Comparison of ENCODE assay signal across 8 cellular contexts in the genomic region with DNA sequence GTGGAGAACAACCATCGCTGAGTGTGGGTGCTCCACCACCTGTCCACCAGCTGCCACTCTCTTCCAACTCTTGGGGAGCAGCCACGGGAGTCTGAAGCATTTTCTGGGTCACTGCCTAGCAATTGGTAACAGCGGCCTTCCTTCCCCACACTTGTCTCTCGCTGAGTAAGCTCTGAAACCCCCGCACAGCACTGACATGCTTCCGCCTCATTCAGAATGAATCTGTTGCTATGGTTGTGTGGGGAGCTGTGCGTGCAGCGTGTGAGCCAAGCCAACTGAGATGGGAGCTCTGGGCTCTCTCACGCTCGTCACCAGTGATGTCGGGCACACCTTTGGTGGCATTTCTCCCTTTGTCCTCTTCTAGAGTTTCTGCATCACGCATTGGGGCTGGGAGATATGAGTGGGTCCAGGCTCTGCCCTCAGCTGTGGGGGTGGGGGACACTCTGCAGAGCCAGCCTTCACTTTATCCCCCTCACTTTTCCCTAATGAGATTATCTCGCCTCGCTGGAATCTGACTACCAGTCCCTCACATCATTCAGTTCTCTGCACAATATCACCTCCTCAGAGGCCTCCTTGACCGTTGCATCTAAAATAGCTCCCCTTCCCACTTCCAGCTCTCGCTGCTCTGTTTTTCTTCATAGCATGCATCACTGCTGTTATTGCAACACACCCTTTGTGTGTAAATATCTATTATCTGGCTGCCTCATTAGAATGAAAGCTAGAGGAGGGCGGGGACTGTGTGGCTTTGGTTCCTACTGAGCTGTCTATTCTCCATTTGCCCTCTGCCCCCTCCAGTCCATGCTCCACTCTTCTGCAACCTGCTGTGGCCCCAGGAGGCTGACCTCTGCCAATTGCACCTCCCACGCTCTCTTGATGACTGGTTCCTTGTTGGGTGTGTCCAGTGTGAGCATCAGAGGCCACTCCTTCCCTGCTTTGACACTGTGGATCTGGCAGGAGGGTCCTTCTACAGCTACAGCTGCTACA.
DNase-seq lines count a peak whose midpoint lies in the region; ATAC-seq and TF ChIP-seq lines count a peak whose summit lies in the region.

No MANE protein-coding gene starts in this region.

- TF ChIP-seq CTCF in SK-N-SH (IDR thresholded peaks at IDR 0.05) = no peak

- ATAC-seq in HG03280 (IDR thresholded peaks at IDR 0.05; ENCODE audit: unreplicated experiment) = peak; percentile 89

- no peak for TF ChIP-seq RAD21 in SK-N-SH (IDR thresholded peaks at IDR 0.05; ENCODE audit: low read length)

- intact Hi-C loops in activated naive CD4-positive, alpha-beta T cell treated with anti-CD3 and anti-CD28 coated beads for 36 hours (cut with micrococcal nuclease) = no loop called here

- H3K9me3 Mint-ChIP-seq in activated naive CD4-positive, alpha-beta T cell treated with anti-CD3 and anti-CD28 coated beads for 36 hours = peaks cover 2% of the 10 kb centered on the region

- H3K4me1 Mint-ChIP-seq in activated naive CD4-positive, alpha-beta T cell treated with anti-CD3 and anti-CD28 coated beads for 36 hours (ENCODE audit: low read depth) = no peaks in the 10 kb centered on the region

- H3K27ac ChIP-seq in SK-N-SH (ENCODE audit: low read depth in 2 of 2, low read length in 1 of 2) = peak overlapping the region in 1 of 2 experiments; percentile 16; a peak in 1 of 4 replicates

- no peak for TF ChIP-seq EP300 in SK-N-SH (IDR thresholded peaks at IDR 0.05; ENCODE audit: borderline replicate concordance in 1 of 2, low read depth in 1 of 2, low read length in 1 of 2)

- no peaks in the 10 kb centered on the region for H3K27me3 ChIP-seq in SK-N-SH (ENCODE audit: insufficient read depth)

- no peak overlapping the region for H3K27ac Mint-ChIP-seq in activated naive CD4-positive, alpha-beta T cell treated with anti-CD3 and anti-CD28 coated beads for 36 hours

- no peaks in the 10 kb centered on the region for H3K36me3 ChIP-seq in SK-N-SH (replicated peaks in 1 of 2; ENCODE audit: control insufficient read depth in 1 of 2, insufficient read depth in 2 of 2, low read length in 1 of 2)

- no peaks in the 10 kb centered on the region for H3K9me3 ChIP-seq in SK-N-SH

- no peak overlapping the region for H3K4me3 Mint-ChIP-seq in activated naive CD4-positive, alpha-beta T cell treated with anti-CD3 and anti-CD28 coated beads for 36 hours

- DNase-seq in NCI-H1417 (lab: John Stamatoyannopoulos, UW) (peak in 2 of 3 experiments; percentile 79 to 86), NCI-H1417 treated with DMSO at 0.1 percent for 48 hours (lab: John Stamatoyannopoulos, UW) (no peak), SHP77 treated with DMSO at 0.1 percent for 48 hours (lab: John Stamatoyannopoulos, UW) (peak; percentile 35), myocyte (ENCODE audit: low read depth) (peak; percentile 37), SK-N-SH (no peak), GDM1 (lab: John Stamatoyannopoulos, UW) (no peak)
- no peak for DNase-seq in activated naive CD4-positive, alpha-beta T cell treated with anti-CD3 and anti-CD28 coated beads for 36 hours

- H3K4me2 ChIP-seq in SK-N-SH = no peak overlapping the region

- H3F3A ChIP-seq in SK-N-SH (replicated peaks; ENCODE audit: insufficient read depth) = no peaks in the 10 kb centered on the region

- H3K79me2 ChIP-seq in SK-N-SH (ENCODE audit: insufficient read depth) = no peaks in the 10 kb centered on the region

- H3K27me3 Mint-ChIP-seq in activated naive CD4-positive, alpha-beta T cell treated with anti-CD3 and anti-CD28 coated beads for 36 hours (ENCODE audit: low read depth) = peaks cover 5% of the 10 kb centered on the region

- no peaks in the 10 kb centered on the region for H3K36me3 Mint-ChIP-seq in activated naive CD4-positive, alpha-beta T cell treated with anti-CD3 and anti-CD28 coated beads for 36 hours (ENCODE audit: low read depth)

- no peaks in the 10 kb centered on the region for H4K20me1 ChIP-seq in SK-N-SH (ENCODE audit: insufficient read depth)

- no peak overlapping the region for H2AFZ ChIP-seq in SK-N-SH (ENCODE audit: low read depth)

- H3K4me1 ChIP-seq in SK-N-SH (ENCODE audit: control insufficient read depth in 1 of 2, insufficient read depth in 2 of 2, low read depth in 1 of 2, low read length in 1 of 2) = peaks cover 0 to 28% of the 10 kb centered on the region in 2 experiments; a peak in 1 of 4 replicates

- H3K4me3 ChIP-seq in SK-N-SH (ENCODE audit: low read depth in 2 of 2, low read length in 1 of 2) = no peak overlapping the region

- CTCF ChIA-PET in SK-N-SH (lab: Yijun Ruan, JAX) = interaction anchor here (0.7 to 2.1 kb wide), 8 partner anchors 10 to 1300 kb away, joined by 3 to 7 read pairs (median 3); no protein-coding TSS in a partner anchor
- CTCF ChIA-PET in activated naive CD4-positive, alpha-beta T cell treated with anti-CD3 and anti-CD28 coated beads for 36 hours (lab: Charles Lee) = no interaction called here

- 45% methylated on average over 18 of the region's 18 CpGs for WGBS in SK-N-SH (ENCODE audit: low lambda C conversion rate)

- H3K9me2 ChIP-seq in SK-N-SH = no peaks in the 10 kb centered on the region

- H3K9ac ChIP-seq in SK-N-SH = no peak overlapping the region

- POLR2A ChIA-PET in SK-N-SH (lab: Yijun Ruan, JAX) = interaction anchor here (0.6 to 1.3 kb wide), 2 partner anchors 11 to 339 kb away, joined by 3 to 4 read pairs; no protein-coding TSS in a partner anchor

TF ChIP-seq in SK-N-SH, 30 proteins besides CTCF, POLR2A, EP300 and RAD21:
- no peak for TF ChIP-seq MXI1 (IDR thresholded peaks at IDR 0.05; ENCODE audit: low read depth, low read length)
- no peak for TF ChIP-seq FOXJ3 (CRISPR knock-in tag; IDR thresholded peaks at IDR 0.05)
- no peak for TF ChIP-seq RCOR1 (IDR thresholded peaks at IDR 0.05; ENCODE audit: low read length)
- TF ChIP-seq YY1 (IDR thresholded peaks at IDR 0.05; ENCODE audit: low read depth) = no peak
- no peak for TF ChIP-seq EZH2phosphoT487 (IDR thresholded peaks at IDR 0.05; ENCODE audit: borderline replicate concordance, low read depth)
- TF ChIP-seq, protein P1, sequence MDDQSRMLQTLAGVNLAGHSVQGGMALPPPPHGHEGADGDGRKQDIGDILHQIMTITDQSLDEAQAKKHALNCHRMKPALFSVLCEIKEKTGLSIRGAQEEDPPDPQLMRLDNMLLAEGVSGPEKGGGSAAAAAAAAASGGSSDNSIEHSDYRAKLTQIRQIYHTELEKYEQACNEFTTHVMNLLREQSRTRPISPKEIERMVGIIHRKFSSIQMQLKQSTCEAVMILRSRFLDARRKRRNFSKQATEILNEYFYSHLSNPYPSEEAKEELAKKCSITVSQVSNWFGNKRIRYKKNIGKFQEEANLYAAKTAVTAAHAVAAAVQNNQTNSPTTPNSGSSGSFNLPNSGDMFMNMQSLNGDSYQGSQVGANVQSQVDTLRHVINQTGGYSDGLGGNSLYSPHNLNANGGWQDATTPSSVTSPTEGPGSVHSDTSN (IDR thresholded peaks at IDR 0.05) = no peak
- TF ChIP-seq, protein P2, sequence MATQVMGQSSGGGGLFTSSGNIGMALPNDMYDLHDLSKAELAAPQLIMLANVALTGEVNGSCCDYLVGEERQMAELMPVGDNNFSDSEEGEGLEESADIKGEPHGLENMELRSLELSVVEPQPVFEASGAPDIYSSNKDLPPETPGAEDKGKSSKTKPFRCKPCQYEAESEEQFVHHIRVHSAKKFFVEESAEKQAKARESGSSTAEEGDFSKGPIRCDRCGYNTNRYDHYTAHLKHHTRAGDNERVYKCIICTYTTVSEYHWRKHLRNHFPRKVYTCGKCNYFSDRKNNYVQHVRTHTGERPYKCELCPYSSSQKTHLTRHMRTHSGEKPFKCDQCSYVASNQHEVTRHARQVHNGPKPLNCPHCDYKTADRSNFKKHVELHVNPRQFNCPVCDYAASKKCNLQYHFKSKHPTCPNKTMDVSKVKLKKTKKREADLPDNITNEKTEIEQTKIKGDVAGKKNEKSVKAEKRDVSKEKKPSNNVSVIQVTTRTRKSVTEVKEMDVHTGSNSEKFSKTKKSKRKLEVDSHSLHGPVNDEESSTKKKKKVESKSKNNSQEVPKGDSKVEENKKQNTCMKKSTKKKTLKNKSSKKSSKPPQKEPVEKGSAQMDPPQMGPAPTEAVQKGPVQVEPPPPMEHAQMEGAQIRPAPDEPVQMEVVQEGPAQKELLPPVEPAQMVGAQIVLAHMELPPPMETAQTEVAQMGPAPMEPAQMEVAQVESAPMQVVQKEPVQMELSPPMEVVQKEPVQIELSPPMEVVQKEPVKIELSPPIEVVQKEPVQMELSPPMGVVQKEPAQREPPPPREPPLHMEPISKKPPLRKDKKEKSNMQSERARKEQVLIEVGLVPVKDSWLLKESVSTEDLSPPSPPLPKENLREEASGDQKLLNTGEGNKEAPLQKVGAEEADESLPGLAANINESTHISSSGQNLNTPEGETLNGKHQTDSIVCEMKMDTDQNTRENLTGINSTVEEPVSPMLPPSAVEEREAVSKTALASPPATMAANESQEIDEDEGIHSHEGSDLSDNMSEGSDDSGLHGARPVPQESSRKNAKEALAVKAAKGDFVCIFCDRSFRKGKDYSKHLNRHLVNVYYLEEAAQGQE (IDR thresholded peaks at IDR 0.05; ENCODE audit: low read depth, low read length) = no peak
- TF ChIP-seq NRF1 (IDR thresholded peaks at IDR 0.05; ENCODE audit: low read depth, low read length) = no peak
- no peak for TF ChIP-seq TCF12 (IDR thresholded peaks at IDR 0.05)
- no peak for TF ChIP-seq MEF2A (IDR thresholded peaks at IDR 0.05; ENCODE audit: borderline replicate concordance, low read depth)
- TF ChIP-seq, protein P3, sequence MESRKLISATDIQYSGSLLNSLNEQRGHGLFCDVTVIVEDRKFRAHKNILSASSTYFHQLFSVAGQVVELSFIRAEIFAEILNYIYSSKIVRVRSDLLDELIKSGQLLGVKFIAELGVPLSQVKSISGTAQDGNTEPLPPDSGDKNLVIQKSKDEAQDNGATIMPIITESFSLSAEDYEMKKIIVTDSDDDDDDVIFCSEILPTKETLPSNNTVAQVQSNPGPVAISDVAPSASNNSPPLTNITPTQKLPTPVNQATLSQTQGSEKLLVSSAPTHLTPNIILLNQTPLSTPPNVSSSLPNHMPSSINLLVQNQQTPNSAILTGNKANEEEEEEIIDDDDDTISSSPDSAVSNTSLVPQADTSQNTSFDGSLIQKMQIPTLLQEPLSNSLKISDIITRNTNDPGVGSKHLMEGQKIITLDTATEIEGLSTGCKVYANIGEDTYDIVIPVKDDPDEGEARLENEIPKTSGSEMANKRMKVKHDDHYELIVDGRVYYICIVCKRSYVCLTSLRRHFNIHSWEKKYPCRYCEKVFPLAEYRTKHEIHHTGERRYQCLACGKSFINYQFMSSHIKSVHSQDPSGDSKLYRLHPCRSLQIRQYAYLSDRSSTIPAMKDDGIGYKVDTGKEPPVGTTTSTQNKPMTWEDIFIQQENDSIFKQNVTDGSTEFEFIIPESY (IDR thresholded peaks at IDR 0.05; ENCODE audit: borderline replicate concordance, low read depth) = no peak

Comparison
In these comparisons a context has a peak if more than half of its experiments do, and no peak if none do; other contexts are left out.
1. DNase-seq: peak in NCI-H1417 (2 of 3), SHP77 treated with DMSO at 0.1 percent for 48 hours (single experiment) and myocyte (single experiment); none in NCI-H1417 treated with DMSO at 0.1 percent for 48 hours (single experiment), SK-N-SH (single experiment), activated naive CD4-positive, alpha-beta T cell treated with anti-CD3 and anti-CD28 coated beads for 36 hours (single experiment) and GDM1 (single experiment).